In the genomic region with DNA sequence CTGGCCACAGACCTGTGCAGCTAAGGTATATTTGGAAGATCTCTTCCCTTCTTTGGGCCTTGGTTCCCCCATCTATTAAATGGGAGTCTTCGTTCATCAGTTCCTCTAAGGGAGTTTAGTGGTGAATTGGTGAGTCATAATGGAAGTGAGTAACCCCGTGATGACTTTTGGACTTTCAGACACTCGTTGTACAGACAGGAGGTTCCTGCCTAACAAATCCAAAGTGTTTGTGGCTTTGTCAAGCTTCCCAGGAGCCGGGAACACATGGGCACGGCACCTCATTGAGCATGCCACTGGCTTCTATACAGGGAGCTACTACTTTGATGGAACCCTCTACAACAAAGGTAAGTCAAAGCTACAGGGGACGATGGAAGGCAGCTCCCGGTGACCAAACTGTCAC, we compare ENCODE assay signal across 17 cellular contexts. TPM values are rescaled to one million over a fixed set of nuclear protein-coding genes. Genes with fewer than 3 reads are reported as not detected.
DNase-seq lines count a peak whose midpoint lies in the region; ATAC-seq and TF ChIP-seq lines count a peak whose summit lies in the region.
"Had no signal": no experiment of that assay in that cellular context is flagged by ENCODE, and none has a peak within 500 bp of the region (broad histone marks: within the 10 kb centered on the region; RNA-seq: fewer than 3 reads in every experiment).

No MANE protein-coding gene starts in this region.

- H3K4me1 ChIP-seq in tibial artery, result no peaks in the 10 kb centered on the region

- peaks cover 0 to 37% (median 6%) of the 10 kb centered on the region in 3 donors for H3K36me3 ChIP-seq in tibial artery
- H3K36me3 ChIP-seq: BLaER1 treated with 17β-estradiol and CSF1 and Interleukin-3, amounts not matched to agents 10 nM and 100 nM had no signal

- no peak overlapping the region for H3K27ac ChIP-seq in tibial artery
- H3K27ac ChIP-seq: BLaER1 treated with 17β-estradiol and CSF1 and Interleukin-3, amounts not matched to agents 10 nM and 100 nM had no signal

- ATAC-seq in left cardiac atrium, result no peak
- ATAC-seq: T-helper 17 cell had no signal

- no peak overlapping the region for H3K4me3 ChIP-seq in GM12865 (ENCODE audit: low read depth, low read length)
- no peak overlapping the region for H3K4me3 ChIP-seq in tibial artery
- H3K4me3 ChIP-seq: BLaER1 treated with 17β-estradiol and CSF1 and Interleukin-3, amounts not matched to agents 10 nM and 100 nM had no signal

- H3K9me3 ChIP-seq in tibial artery, result no peaks in the 10 kb centered on the region

- intact Hi-C loops in posterior vena cava (cut with DNase I) (no loop called here), tibial artery (cut with DNase I; ENCODE audit: low total_unique reads) (no loop called here), left cardiac atrium (cut with DNase I) (no loop called here)

- TF ChIP-seq CTCF in GM12865 (IDR thresholded peaks at IDR 0.05; ENCODE audit: insufficient read depth, low read depth, low read length, missing control alignments) (no peak), tibial artery (IDR thresholded peaks at IDR 0.05) (no peak)

- DNase-seq in GM12865 (ENCODE audit: low read depth) (peak; percentile 49), HT-29 (ENCODE audit: low spot score) (peak; percentile 1), astrocyte of the hippocampus (ENCODE audit: low read depth, low spot score) (peak; percentile 60), posterior vena cava (ENCODE audit: low spot score) (peak; percentile 25), NCI-H2227 treated with DMSO at 0.1 percent for 48 hours (lab: John Stamatoyannopoulos, UW) (no peak), tibial artery (no peak), left cardiac atrium (no peak)
- DNase-seq: activated CD4-positive, alpha-beta T cell treated with anti-CD3 and anti-CD28 coated beads for 4 hours; activated T-cell treated with anti-CD3 and anti-CD28 coated beads, Interleukin-2, amount 50 U/mL, for 4 hours; amniotic stem cell; DMS79; NCI-H1092 treated with DMSO at 0.1 percent for 48 hours; NCI-H446; RPMI8226; stimulated activated CD4-positive, alpha-beta T cell treated with anti-CD3 and anti-CD28 coated beads, Interleukin-1b, Interleukin-23, amount 100 ng/mL, for 48 hours; T-helper 17 cell had no signal

- H3K27me3 ChIP-seq in tibial artery, result no peaks in the 10 kb centered on the region
- H3K27me3 ChIP-seq: BLaER1 treated with 17β-estradiol and CSF1 and Interleukin-3, amounts not matched to agents 10 nM and 100 nM had no signal

RNA-seq across cellular contexts. Expression of gene WSCD1, which starts 40.4 kb away (rescaled TPM):
- not detected in 2 replicates for total RNA-seq in HT-29 (2014; rRNA removed; shearing (Covaris generic))
- 1 to 10 TPM; 4.2 to 6.0 TPM for total RNA-seq in posterior vena cava
- 10 to 100 TPM in 1 of 2 donors, 1 to 10 TPM in 1; 2.6 to 10.1 TPM for total RNA-seq in left cardiac atrium

Comparison
In these comparisons a context has a peak if more than half of its experiments do, and no peak if none do; other contexts are left out.
1. DNase-seq: peak in GM12865 (single experiment), HT-29 (single experiment), astrocyte of the hippocampus (single experiment) and posterior vena cava (single experiment); none in NCI-H2227 treated with DMSO at 0.1 percent for 48 hours (single experiment), tibial artery (0 of 2) and left cardiac atrium (single experiment).